23 cellular contexts compared by ENCODE assay signal in genomic region chr10:55747244-55747643, GRCh38.
DNase-seq lines count a peak whose midpoint lies in the region; ATAC-seq and TF ChIP-seq lines count a peak whose summit lies in the region.
"Had no signal": no experiment of that assay in that cellular context is flagged by ENCODE, and none has a peak within 500 bp of the region (broad histone marks: within the 10 kb centered on the region; RNA-seq: fewer than 3 reads in every experiment).

No MANE protein-coding gene starts in this region.

- 42% methylated on average over 3 of the region's 3 CpGs for WGBS in right lobe of liver (ENCODE audit: insufficient coverage, low coverage, low lambda C conversion rate, missing lambda C conversion rate)

- CTCF ChIA-PET in RWPE1 (lab: Yijun Ruan, JAX), result no interaction called here
- CTCF ChIA-PET in activated CD4-positive, alpha-beta memory T cell treated with anti-CD3 and anti-CD28 coated beads, Interleukin-2, amount 10 ng/mL, durations not matched to agents 7 days and 5 days (lab: Charles Lee), result no interaction called here

- DNase-seq in NCI-H510A treated with DMSO at 0.1 percent for 48 hours (lab: John Stamatoyannopoulos, UW) (peak; percentile 38), NCI-H510A (lab: John Stamatoyannopoulos, UW) (no peak), epithelial cell of esophagus (ENCODE audit: low read depth) (peak; percentile 14), right lobe of liver (no peak), retina (no peak), RWPE1 (ENCODE audit: low spot score) (no peak)
- DNase-seq in activated CD4-positive, alpha-beta memory T cell treated with anti-CD3 and anti-CD28 coated beads, Interleukin-2, amount 10 ng/mL, durations not matched to agents 7 days and 5 days, result no peak
- DNase-seq: 8988T; BE2C; Calu3; CD4-positive, alpha-beta T cell; DMS79; IMR-90; Karpas-422; MM.1S; NCI-H1105; NCI-H1694; NCI-H2171; NCI-H446 treated with DMSO at 0.1 percent for 48 hours; NCI-H774; PC-3 had no signal

- ATAC-seq in right lobe of liver, result peak; percentile 52 to 96 (median 79)
- peak; percentile 53 for ATAC-seq in stimulated activated memory B cell treated with anti-CD40 and anti-IgM and Interleukin-4, amounts not matched to agents 10 μg/mL and 1 μg/mL and 100 μg/mL, for 72 hours
- ATAC-seq: PC-3 had no signal

- no peaks in the 10 kb centered on the region for H3K9me3 Mint-ChIP-seq in stimulated activated memory B cell treated with anti-CD40 and anti-IgM and Interleukin-4, amounts not matched to agents 10 μg/mL and 1 μg/mL and 100 μg/mL, for 72 hours
- peaks cover 8% of the 10 kb centered on the region for H3K9me3 Mint-ChIP-seq in activated CD4-positive, alpha-beta memory T cell treated with anti-CD3 and anti-CD28 coated beads, Interleukin-2, amount 10 ng/mL, durations not matched to agents 7 days and 5 days

- POLR2A ChIA-PET in RWPE1 (lab: Yijun Ruan, JAX; ENCODE audit: low non-redundant PET), result no interaction called here
- POLR2A ChIA-PET in activated CD4-positive, alpha-beta memory T cell treated with anti-CD3 and anti-CD28 coated beads, Interleukin-2, amount 10 ng/mL, durations not matched to agents 7 days and 5 days (lab: Charles Lee), result no interaction called here

- H3K27me3 ChIP-seq in right lobe of liver, result no peaks in the 10 kb centered on the region
- H3K27me3 ChIP-seq: BE2C had no signal

- H3K4me3 Mint-ChIP-seq in stimulated activated memory B cell treated with anti-CD40 and anti-IgM and Interleukin-4, amounts not matched to agents 10 μg/mL and 1 μg/mL and 100 μg/mL, for 72 hours, result no peak overlapping the region
- no peak overlapping the region for H3K4me3 Mint-ChIP-seq in activated CD4-positive, alpha-beta memory T cell treated with anti-CD3 and anti-CD28 coated beads, Interleukin-2, amount 10 ng/mL, durations not matched to agents 7 days and 5 days
- H3K4me3 Mint-ChIP-seq: CD4-positive, alpha-beta T cell had no signal

- H3K4me1 Mint-ChIP-seq in stimulated activated memory B cell treated with anti-CD40 and anti-IgM and Interleukin-4, amounts not matched to agents 10 μg/mL and 1 μg/mL and 100 μg/mL, for 72 hours, result no peaks in the 10 kb centered on the region
- H3K4me1 Mint-ChIP-seq in activated CD4-positive, alpha-beta memory T cell treated with anti-CD3 and anti-CD28 coated beads, Interleukin-2, amount 10 ng/mL, durations not matched to agents 7 days and 5 days, result no peaks in the 10 kb centered on the region

- no peaks in the 10 kb centered on the region for H3K36me3 Mint-ChIP-seq in stimulated activated memory B cell treated with anti-CD40 and anti-IgM and Interleukin-4, amounts not matched to agents 10 μg/mL and 1 μg/mL and 100 μg/mL, for 72 hours
- no peaks in the 10 kb centered on the region for H3K36me3 Mint-ChIP-seq in activated CD4-positive, alpha-beta memory T cell treated with anti-CD3 and anti-CD28 coated beads, Interleukin-2, amount 10 ng/mL, durations not matched to agents 7 days and 5 days (ENCODE audit: low read depth)

- no peak for TF ChIP-seq POLR2A in right lobe of liver (IDR thresholded peaks at IDR 0.05)

- H3K27me3 Mint-ChIP-seq in stimulated activated memory B cell treated with anti-CD40 and anti-IgM and Interleukin-4, amounts not matched to agents 10 μg/mL and 1 μg/mL and 100 μg/mL, for 72 hours, result no peaks in the 10 kb centered on the region
- H3K27me3 Mint-ChIP-seq in activated CD4-positive, alpha-beta memory T cell treated with anti-CD3 and anti-CD28 coated beads, Interleukin-2, amount 10 ng/mL, durations not matched to agents 7 days and 5 days, result no peaks in the 10 kb centered on the region
- H3K27me3 Mint-ChIP-seq: CD4-positive, alpha-beta T cell had no signal

- intact Hi-C loops in right lobe of liver (cut with DNase I), result no loop called here

- no peaks in the 10 kb centered on the region for H3K9me3 ChIP-seq in right lobe of liver
- H3K9me3 ChIP-seq: BE2C had no signal

- H3K4me3 ChIP-seq in epithelial cell of esophagus (ENCODE audit: low read length) (no peak overlapping the region), right lobe of liver (no peak overlapping the region)
- H3K4me3 ChIP-seq: SK-N-MC had no signal

- no peaks in the 10 kb centered on the region for H3K36me3 ChIP-seq in right lobe of liver
- H3K36me3 ChIP-seq: BE2C had no signal

- no peak for TF ChIP-seq CTCF in epithelial cell of esophagus (IDR thresholded peaks at IDR 0.05; ENCODE audit: insufficient read depth, low read depth, low read length, missing control alignments)
- no peak for TF ChIP-seq CTCF in right lobe of liver (IDR thresholded peaks at IDR 0.05)
- no peak for TF ChIP-seq CTCF in RWPE1 (conservative IDR thresholded peaks at IDR 0.05; ENCODE audit: low read depth)

- no peak overlapping the region for H3K27ac Mint-ChIP-seq in stimulated activated memory B cell treated with anti-CD40 and anti-IgM and Interleukin-4, amounts not matched to agents 10 μg/mL and 1 μg/mL and 100 μg/mL, for 72 hours
- no peak overlapping the region for H3K27ac Mint-ChIP-seq in activated CD4-positive, alpha-beta memory T cell treated with anti-CD3 and anti-CD28 coated beads, Interleukin-2, amount 10 ng/mL, durations not matched to agents 7 days and 5 days
- H3K27ac Mint-ChIP-seq: CD4-positive, alpha-beta T cell had no signal

- no peaks in the 10 kb centered on the region for H3K4me1 ChIP-seq in right lobe of liver
- H3K4me1 ChIP-seq: BE2C had no signal

- H3K27ac ChIP-seq in right lobe of liver (no peak overlapping the region), RWPE1 (no peak overlapping the region)
- H3K27ac ChIP-seq: SK-N-MC had no signal

Comparison
In these comparisons a context has a peak if more than half of its experiments do, and no peak if none do; other contexts are left out.
1. DNase-seq: peak in NCI-H510A treated with DMSO at 0.1 percent for 48 hours (single experiment) and epithelial cell of esophagus (single experiment); none in NCI-H510A (single experiment), right lobe of liver (0 of 3), retina (single experiment), RWPE1 (single experiment) and activated CD4-positive, alpha-beta memory T cell treated with anti-CD3 and anti-CD28 coated beads, Interleukin-2, amount 10 ng/mL, durations not matched to agents 7 days and 5 days (single experiment).